8 cellular contexts compared by ENCODE assay signal in the genomic region with DNA sequence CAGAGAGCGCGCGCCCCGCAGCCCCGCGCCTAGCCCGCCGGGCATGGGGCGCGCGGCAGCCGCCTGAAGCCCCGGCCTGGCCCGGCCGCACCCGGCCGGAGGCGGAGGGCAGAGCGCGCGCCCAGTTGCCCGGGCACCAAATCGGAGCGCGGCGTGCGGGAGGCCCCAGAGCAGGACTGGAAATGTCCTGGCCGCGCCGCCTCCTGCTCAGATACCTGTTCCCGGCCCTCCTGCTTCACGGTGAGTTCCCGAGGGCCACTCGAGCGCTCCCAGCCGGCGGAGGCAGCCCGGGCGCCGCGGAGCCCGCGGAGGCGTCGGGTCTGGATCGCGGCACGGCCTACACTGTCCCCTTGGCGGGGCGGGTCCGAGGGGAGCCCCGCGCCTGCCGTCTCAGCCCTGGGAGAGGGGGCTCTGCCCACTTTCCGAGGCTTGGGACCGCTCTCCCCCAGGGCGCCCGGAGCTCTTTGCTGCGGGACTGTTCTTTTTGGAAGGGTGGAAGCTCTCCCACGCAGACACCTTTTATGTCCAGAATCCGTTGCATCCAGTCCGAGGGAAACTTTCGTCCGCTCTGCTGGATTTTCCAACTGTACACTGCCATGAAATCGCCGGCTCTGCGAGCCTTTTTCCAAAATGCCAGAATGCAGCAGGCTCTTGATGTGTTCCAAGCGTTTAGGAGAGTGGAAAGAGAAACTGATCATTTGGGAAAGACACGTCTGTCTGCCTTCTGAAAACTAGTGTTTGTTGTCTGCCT. TPM values are rescaled to one million over a fixed set of nuclear protein-coding genes. Genes with fewer than 3 reads are reported as not detected.
DNase-seq lines count a peak whose midpoint lies in the region; ATAC-seq and TF ChIP-seq lines count a peak whose summit lies in the region.

No MANE protein-coding gene starts in this region.

- H3K27ac Mint-ChIP-seq in natural killer cell, result no peak overlapping the region

- H3K27me3 ChIP-seq in colonic mucosa, result peaks cover 19% of the 10 kb centered on the region

- peak overlapping the region; percentile 38 to 77 for H3K9ac ChIP-seq in colonic mucosa (ENCODE audit: low read depth in 2 of 2, low read length in 2 of 2)

- no peaks in the 10 kb centered on the region for H3K36me3 ChIP-seq in colonic mucosa

- intact Hi-C loops in Right ventricle myocardium superior (cut with DNase I), result no loop called here
- intact Hi-C loops in Right ventricle myocardium inferior (cut with DNase I), result loop anchor here (5.0 to 10.0 kb wide), 2 partner anchors 62 to 180 kb away; no protein-coding TSS in a partner anchor
- intact Hi-C loops in colonic mucosa (cut with DNase I), result no loop called here
- intact Hi-C loops in natural killer cell (cut with micrococcal nuclease), result no loop called here

- H3K9me3 Mint-ChIP-seq in natural killer cell, result no peaks in the 10 kb centered on the region

- no peaks in the 10 kb centered on the region for H3K4me1 Mint-ChIP-seq in natural killer cell

- H3K36me3 Mint-ChIP-seq in natural killer cell, result no peaks in the 10 kb centered on the region

- no peak overlapping the region for H3K4me3 Mint-ChIP-seq in natural killer cell

- DNase-seq in Right ventricle myocardium superior, result peak; percentile 53
- DNase-seq in Right ventricle myocardium inferior (ENCODE audit: missing footprints), result no peak
- no peak for DNase-seq in colonic mucosa
- DNase-seq in midbrain (lab: John Stamatoyannopoulos, UW), result peak; percentile 57
- DNase-seq in D341Med (ENCODE audit: low spot score), result no peak
- no peak for DNase-seq in natural killer cell

- ATAC-seq in Right ventricle myocardium superior (ENCODE audit: poor library complexity), result peak; percentile 16
- ATAC-seq in Right ventricle myocardium inferior, result no peak
- ATAC-seq in HG03159 (IDR thresholded peaks at IDR 0.05; ENCODE audit: unreplicated experiment), result no peak
- ATAC-seq in HG03097 (IDR thresholded peaks at IDR 0.05; ENCODE audit: low FRiP score, unreplicated experiment), result no peak
- no peak for ATAC-seq in natural killer cell

- no peaks in the 10 kb centered on the region for H3K9me3 ChIP-seq in colonic mucosa

- peaks cover 44 to 73% of the 10 kb centered on the region in 2 donors for H3K27me3 Mint-ChIP-seq in natural killer cell (ENCODE audit: low read depth in 2 of 2)

- peak overlapping the region; percentile 47 for H3K4me3 ChIP-seq in colonic mucosa

- H3K27ac ChIP-seq in colonic mucosa, result peak overlapping the region; percentile 17

- peaks cover 6% of the 10 kb centered on the region for H3K4me1 ChIP-seq in colonic mucosa

- TF ChIP-seq CTCF in colonic mucosa (IDR thresholded peaks at IDR 0.05) (no peak), natural killer cell (IDR thresholded peaks at IDR 0.05) (no peak)

RNA-seq across cellular contexts. Expression of gene APCDD1, which starts 0.5 kb away (rescaled TPM):
- total RNA-seq in Right ventricle myocardium superior, result 27.0 TPM
- 34.5 TPM for total RNA-seq in Right ventricle myocardium inferior
- total RNA-seq in colonic mucosa, result 10 to 100 TPM in 1 of 2 donors, 1 to 10 TPM in 1; 5.6 to 10.7 TPM
- under 1 TPM in 1 of 3 donors, not detected in 2; 0.13 TPM for total RNA-seq in natural killer cell

Comparison
In these comparisons a context has a peak if more than half of its experiments do, and no peak if none do; other contexts are left out.
1. DNase-seq: peak in Right ventricle myocardium superior (single experiment) and midbrain (single experiment); none in Right ventricle myocardium inferior (single experiment), colonic mucosa (single experiment), D341Med (single experiment) and natural killer cell (single experiment).
2. RNA of gene APCDD1, which starts 0.5 kb away (total RNA-seq): 34.5 TPM in Right ventricle myocardium inferior (single experiment), 27.0 TPM in Right ventricle myocardium superior (single experiment) and 5.6 to 10.7 TPM in colonic mucosa; 0.13 TPM in natural killer cell; every median in the first group is over 4 times any median in the second.